ENCODE assay signal across 8 cellular contexts in genomic region chr1:40032240-40032891, GRCh38. TPM values are rescaled to one million over a fixed set of nuclear protein-coding genes. Genes with fewer than 3 reads are reported as not detected.
A peak's percentile ranks its signal among the peaks of the same experiment; 100 is the strongest.
DNase-seq lines count a peak whose midpoint lies in the region; ATAC-seq and FAIRE-seq lines count a peak whose summit lies in the region.

No MANE protein-coding gene starts in this region.

- no peaks in the 10 kb centered on the region for H3K27me3 Mint-ChIP-seq in naive B cell

- DNase-seq in AG20443 (ENCODE audit: low spot score) (peak; percentile 69), GM19240 (ENCODE audit: insufficient read length, low spot score) (peak; percentile 10), NCI-H345 (lab: John Stamatoyannopoulos, UW) (peak; percentile 53), naive B cell (peak; percentile 36), urothelium cell line (ENCODE audit: low spot score) (peak; percentile 70)
- DNase-seq in activated CD4-positive, alpha-beta T cell treated with anti-CD3 and anti-CD28 coated beads for 4 hours, result peak; percentile 45 to 60

- ATAC-seq in naive B cell (ENCODE audit: low read depth in 2 of 2), result peak; percentile 76 to 77
- ATAC-seq in GM21723 (IDR thresholded peaks at IDR 0.05; ENCODE audit: unreplicated experiment), result no peak

- peak overlapping the region in 1 of 6 donors; percentile 44 for H3K27ac Mint-ChIP-seq in naive B cell

- H3K4me1 Mint-ChIP-seq in naive B cell, result peaks cover 27 to 57% (median 41%) of the 10 kb centered on the region in 3 donors

- FAIRE-seq in endometrium (lab: Jason Lieb, UNC) (peak; percentile 23), urothelium cell line (lab: Jason Lieb, UNC) (no peak)

- H3K36me3 Mint-ChIP-seq in naive B cell, result no peaks in the 10 kb centered on the region

- no peaks in the 10 kb centered on the region for H3K9me3 Mint-ChIP-seq in naive B cell

- H3K4me3 Mint-ChIP-seq in naive B cell, result peak overlapping the region in 3 of 8 donors; percentile 0 to 39 (median 5)

RNA-seq across cellular contexts. Expression of gene CAP1, which starts 8.2 kb away (rescaled TPM):
- polyA plus RNA-seq in naive B cell (ENCODE audit: low read depth in 6 of 6), result 100 to 1,000 TPM; 550 to 750 (median 592) TPM

Comparison
In these comparisons a context has a peak if more than half of its experiments do, and no peak if none do; other contexts are left out.
1. DNase-seq: peak in every context shown above with its lines; median percentile 70 in urothelium cell line; 69 in AG20443; 53 in NCI-H345; 52 in activated CD4-positive, alpha-beta T cell treated with anti-CD3 and anti-CD28 coated beads for 4 hours; 36 in naive B cell; 10 in GM19240.